Comparison of ENCODE assay signal across 28 cellular contexts in the genomic region with DNA sequence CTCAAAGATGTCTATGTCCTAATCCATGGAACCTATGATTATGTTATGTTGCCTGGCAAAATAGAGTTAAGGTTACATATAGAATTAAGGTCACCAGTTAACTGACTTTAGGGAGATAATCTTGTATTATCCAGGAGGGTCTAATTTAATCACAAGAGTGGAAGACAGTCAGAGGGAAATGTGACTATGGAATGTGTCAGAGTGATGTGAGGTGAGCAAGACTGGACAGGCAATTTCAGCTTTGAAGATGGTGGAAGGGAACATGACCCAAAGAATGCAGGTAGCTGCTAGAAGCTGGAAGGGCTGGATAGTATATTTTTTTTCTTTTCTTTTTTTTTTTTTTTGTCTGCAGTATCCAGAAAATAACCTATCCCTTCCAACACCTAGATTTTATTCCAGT.
DNase-seq lines count a peak whose midpoint lies in the region; ATAC-seq, FAIRE-seq and TF ChIP-seq lines count a peak whose summit lies in the region.
"Had no signal": no experiment of that assay in that cellular context is flagged by ENCODE, and none has a peak within 500 bp of the region (broad histone marks: within the 10 kb centered on the region; RNA-seq: fewer than 3 reads in every experiment).

No MANE protein-coding gene starts in this region.

- FAIRE-seq in bronchial epithelial cell (lab: Jason Lieb, UNC), result no peak
- FAIRE-seq: A204.1, GM12878, GM12892, GM18507 had no signal

- TF ChIP-seq CTCF in bronchial epithelial cell (IDR thresholded peaks at IDR 0.05; ENCODE audit: insufficient read depth, low read length, severe bottlenecking) (no peak), foreskin keratinocyte (conservative IDR thresholded peaks at IDR 0.05) (no peak), RWPE1 (conservative IDR thresholded peaks at IDR 0.05; ENCODE audit: low read depth) (no peak)

- no peak overlapping the region for H3K27ac ChIP-seq in foreskin keratinocyte
- H3K27ac ChIP-seq in RWPE1, result no peak overlapping the region
- H3K27ac ChIP-seq: BLaER1 had no signal

- CTCF ChIA-PET in RWPE1 (lab: Yijun Ruan, JAX), result no interaction called here

- peak; percentile 74 for DNase-seq in NCI-H82 (lab: John Stamatoyannopoulos, UW)
- peak; percentile 42 for DNase-seq in NCI-H82 treated with DMSO at 0.1 percent for 48 hours (lab: John Stamatoyannopoulos, UW; ENCODE audit: unreplicated experiment)
- peak; percentile 33 for DNase-seq in bronchial epithelial cell (ENCODE audit: low read depth)
- peak; percentile 28 to 52 for DNase-seq in foreskin keratinocyte
- no peak for DNase-seq in RWPE1 (ENCODE audit: low spot score)
- DNase-seq in stimulated activated CD4-positive, alpha-beta T cell treated with anti-CD3 and anti-CD28 coated beads, Interleukin-12 subunit alpha, Interleukin-12 subunit beta, amount 100 ng/mL, for 4 hours, result no peak
- DNase-seq in midbrain (lab: John Stamatoyannopoulos, UW), result no peak
- DNase-seq: 8988T; ACHN; BE2C; C1 segment of cervical spinal cord; CD4-positive, alpha-beta memory T cell; CD4-positive, CD25-positive, alpha-beta regulatory T cell; CD8-positive, alpha-beta memory T cell; COR-L47; DMS 273 treated with DMSO at 0.1 percent for 48 hours; DMS153; DMS53; DMS79; DND-41; EL; GDM1 had no signal

- no peaks in the 10 kb centered on the region for H3K4me1 ChIP-seq in foreskin keratinocyte
- H3K4me1 ChIP-seq: BE2C, BLaER1 had no signal

- ATAC-seq in foreskin keratinocyte (no peak), esophagus mucosa (no peak)
- ATAC-seq: GM12878 had no signal

- POLR2A ChIA-PET in RWPE1 (lab: Yijun Ruan, JAX; ENCODE audit: low non-redundant PET), result no interaction called here

- H3K36me3 ChIP-seq in bronchial epithelial cell (ENCODE audit: control insufficient read depth, insufficient read depth, low read length), result no peaks in the 10 kb centered on the region
- H3K36me3 ChIP-seq: BE2C, BLaER1 had no signal

- no peak overlapping the region for H3K4me3 ChIP-seq in bronchial epithelial cell (ENCODE audit: low read depth, low read length)
- H3K4me3 ChIP-seq: BLaER1, GM12878 had no signal

- H3K27me3 ChIP-seq in bronchial epithelial cell (ENCODE audit: control insufficient read depth, insufficient read depth, low read length) (no peaks in the 10 kb centered on the region), foreskin keratinocyte (no peaks in the 10 kb centered on the region)
- H3K27me3 ChIP-seq: BE2C, BLaER1 had no signal

Comparison
In these comparisons a context has a peak if more than half of its experiments do, and no peak if none do; other contexts are left out.
1. DNase-seq: peak in NCI-H82 (single experiment), NCI-H82 treated with DMSO at 0.1 percent for 48 hours (single experiment), bronchial epithelial cell (single experiment) and foreskin keratinocyte (2 of 2); none in RWPE1 (single experiment), stimulated activated CD4-positive, alpha-beta T cell treated with anti-CD3 and anti-CD28 coated beads, Interleukin-12 subunit alpha, Interleukin-12 subunit beta, amount 100 ng/mL, for 4 hours (single experiment) and midbrain (single experiment).